Comparison of ENCODE assay signal across 12 cellular contexts in the genomic region with DNA sequence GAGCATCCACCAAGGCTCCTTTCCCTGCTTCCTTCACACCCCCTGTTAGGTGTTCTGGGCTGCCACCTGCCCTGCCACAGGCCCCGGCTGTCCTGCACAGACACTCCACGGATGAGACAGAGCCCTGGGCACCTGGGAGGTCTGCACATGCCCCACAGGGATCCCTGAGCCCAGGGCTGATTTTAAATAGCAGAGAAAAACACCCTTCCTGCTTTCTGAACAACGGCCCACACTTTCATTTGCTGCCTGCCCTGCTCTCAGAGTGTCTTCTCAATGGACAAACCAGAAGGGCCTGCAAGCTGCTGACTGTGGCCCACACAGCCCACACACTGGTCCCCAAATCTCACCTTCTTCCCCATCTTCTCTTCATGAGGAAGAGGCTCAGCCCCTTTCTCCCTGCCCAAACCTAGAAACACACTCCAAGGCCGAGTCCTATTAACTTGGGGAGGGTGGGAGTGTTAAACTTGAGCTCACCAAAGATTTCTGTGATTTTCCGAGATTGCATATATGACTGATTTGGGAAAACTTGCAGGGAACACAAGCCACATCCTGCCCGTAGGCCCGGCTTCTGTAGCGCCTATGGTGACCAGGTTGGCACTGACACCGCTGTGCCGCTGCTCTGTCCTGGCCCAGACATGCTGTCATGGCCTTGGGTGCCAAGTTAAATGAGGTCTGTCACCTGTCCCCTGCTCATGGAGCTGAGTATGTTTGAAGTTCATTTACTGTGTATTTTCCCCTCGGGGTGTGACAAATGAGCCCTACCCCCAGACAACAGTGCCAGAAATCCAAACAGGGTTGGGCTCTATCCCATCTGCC. TPM values are rescaled to one million over a fixed set of nuclear protein-coding genes. Genes with fewer than 3 reads are reported as not detected.
DNase-seq lines count a peak whose midpoint lies in the region; ATAC-seq and TF ChIP-seq lines count a peak whose summit lies in the region.
"Had no signal": no experiment of that assay in that cellular context is flagged by ENCODE, and none has a peak within 500 bp of the region (broad histone marks: within the 10 kb centered on the region; RNA-seq: fewer than 3 reads in every experiment).

No MANE protein-coding gene starts in this region.

- H3K36me3 Mint-ChIP-seq in glutamatergic neuron (ENCODE audit: unreplicated experiment), result no peaks in the 10 kb centered on the region
- no peaks in the 10 kb centered on the region for H3K36me3 Mint-ChIP-seq in stimulated activated memory B cell treated with anti-CD40 and anti-IgM and Interleukin-4, amounts not matched to agents 10 μg/mL and 1 μg/mL and 100 μg/mL, for 72 hours
- H3K36me3 Mint-ChIP-seq: naive thymus-derived CD8-positive, alpha-beta T cell had no signal

- H3K27ac Mint-ChIP-seq in glutamatergic neuron (ENCODE audit: unreplicated experiment), result peak overlapping the region; percentile 80
- peak overlapping the region; percentile 12 for H3K27ac Mint-ChIP-seq in stimulated activated memory B cell treated with anti-CD40 and anti-IgM and Interleukin-4, amounts not matched to agents 10 μg/mL and 1 μg/mL and 100 μg/mL, for 72 hours

- TF ChIP-seq POLR2A in Peyer's patch (IDR thresholded peaks at IDR 0.05), result no peak

- no peak for TF ChIP-seq CTCF in Peyer's patch (IDR thresholded peaks at IDR 0.05)
- TF ChIP-seq CTCF in glutamatergic neuron (IDR thresholded peaks at IDR 0.05; ENCODE audit: partially characterized antibody, unreplicated experiment), result no peak

- no peak overlapping the region for H3K27ac ChIP-seq in Peyer's patch
- H3K27ac ChIP-seq: heart right ventricle, thoracic aorta had no signal

- peaks cover 49% of the 10 kb centered on the region for H3K4me1 Mint-ChIP-seq in glutamatergic neuron (ENCODE audit: low read depth, unreplicated experiment)
- H3K4me1 Mint-ChIP-seq in stimulated activated memory B cell treated with anti-CD40 and anti-IgM and Interleukin-4, amounts not matched to agents 10 μg/mL and 1 μg/mL and 100 μg/mL, for 72 hours, result peaks cover 17% of the 10 kb centered on the region

- no peaks in the 10 kb centered on the region for H3K27me3 ChIP-seq in Peyer's patch
- H3K27me3 ChIP-seq: heart right ventricle had no signal

- no peaks in the 10 kb centered on the region for H3K9me3 ChIP-seq in Peyer's patch
- H3K9me3 ChIP-seq: heart right ventricle, thoracic aorta had no signal

- H3K9me3 Mint-ChIP-seq in glutamatergic neuron (ENCODE audit: unreplicated experiment), result peaks cover 14% of the 10 kb centered on the region
- H3K9me3 Mint-ChIP-seq in stimulated activated memory B cell treated with anti-CD40 and anti-IgM and Interleukin-4, amounts not matched to agents 10 μg/mL and 1 μg/mL and 100 μg/mL, for 72 hours, result peaks cover 2% of the 10 kb centered on the region

- H3K27me3 Mint-ChIP-seq in glutamatergic neuron (ENCODE audit: unreplicated experiment), result peaks cover 16% of the 10 kb centered on the region
- H3K27me3 Mint-ChIP-seq in stimulated activated memory B cell treated with anti-CD40 and anti-IgM and Interleukin-4, amounts not matched to agents 10 μg/mL and 1 μg/mL and 100 μg/mL, for 72 hours, result no peaks in the 10 kb centered on the region
- H3K27me3 Mint-ChIP-seq: naive thymus-derived CD8-positive, alpha-beta T cell had no signal

- no peak for ATAC-seq in stimulated activated memory B cell treated with anti-CD40 and anti-IgM and Interleukin-4, amounts not matched to agents 10 μg/mL and 1 μg/mL and 100 μg/mL, for 72 hours
- ATAC-seq in HG03159 (IDR thresholded peaks at IDR 0.05; ENCODE audit: unreplicated experiment), result no peak
- ATAC-seq: naive thymus-derived CD8-positive, alpha-beta T cell had no signal

- H3K4me3 ChIP-seq in Peyer's patch, result no peak overlapping the region
- H3K4me3 ChIP-seq: heart right ventricle, thoracic aorta had no signal

- H3K36me3 ChIP-seq in Peyer's patch, result no peaks in the 10 kb centered on the region
- H3K36me3 ChIP-seq: heart right ventricle, thoracic aorta had no signal

- peak overlapping the region; percentile 50 for H3K4me3 Mint-ChIP-seq in glutamatergic neuron (ENCODE audit: unreplicated experiment)
- no peak overlapping the region for H3K4me3 Mint-ChIP-seq in stimulated activated memory B cell treated with anti-CD40 and anti-IgM and Interleukin-4, amounts not matched to agents 10 μg/mL and 1 μg/mL and 100 μg/mL, for 72 hours
- H3K4me3 Mint-ChIP-seq: naive thymus-derived CD8-positive, alpha-beta T cell had no signal

- DNase-seq in NCI-H345 treated with DMSO at 0.1 percent for 48 hours (lab: John Stamatoyannopoulos, UW; ENCODE audit: unreplicated experiment), result peak; percentile 96
- no peak for DNase-seq in NCI-H345 (lab: John Stamatoyannopoulos, UW)
- peak in 2 of 3 donors; percentile 14 to 33 for DNase-seq in Peyer's patch
- DNase-seq in glutamatergic neuron, result no peak
- DNase-seq in NCI-H748 treated with DMSO at 0.1 percent for 48 hours (lab: John Stamatoyannopoulos, UW), result no peak
- DNase-seq in NCI-H2227 treated with DMSO at 0.1 percent for 48 hours (lab: John Stamatoyannopoulos, UW), result no peak
- DNase-seq: activated CD8-positive, alpha-beta memory T cell treated with anti-CD3 and anti-CD28 coated beads, Interleukin-2, amount 50 U/mL, for 48 hours had no signal

- H3K4me1 ChIP-seq in Peyer's patch, result no peaks in the 10 kb centered on the region

RNA-seq across cellular contexts. Expression of a gene that starts 47.2 kb away (rescaled TPM):
- 10 to 100 TPM; 51.2 to 80.4 (median 75.6) TPM for total RNA-seq in Peyer's patch
- total RNA-seq in glutamatergic neuron (ENCODE audit: unreplicated experiment), result 141 TPM

Comparison
In these comparisons a context has a peak if more than half of its experiments do, and no peak if none do; other contexts are left out.
1. DNase-seq: peak in NCI-H345 treated with DMSO at 0.1 percent for 48 hours (single experiment) and Peyer's patch (2 of 3); none in NCI-H345 (single experiment), glutamatergic neuron (single experiment), NCI-H748 treated with DMSO at 0.1 percent for 48 hours (single experiment) and NCI-H2227 treated with DMSO at 0.1 percent for 48 hours (single experiment).